Comparison of ENCODE assay signal across 20 cellular contexts in genomic region chr1:232684331-232685105, GRCh38. TPM values are rescaled to one million over a fixed set of nuclear protein-coding genes. Genes with fewer than 3 reads are reported as not detected.
DNase-seq lines count a peak whose midpoint lies in the region; ATAC-seq and TF ChIP-seq lines count a peak whose summit lies in the region.
"Had no signal": no experiment of that assay in that cellular context is flagged by ENCODE, and none has a peak within 500 bp of the region (broad histone marks: within the 10 kb centered on the region; RNA-seq: fewer than 3 reads in every experiment).

No MANE protein-coding gene starts in this region.

- no peaks in the 10 kb centered on the region for H3K4me1 ChIP-seq in breast epithelium
- no peaks in the 10 kb centered on the region for H3K4me1 ChIP-seq in fibroblast of lung (ENCODE audit: control insufficient read depth, extremely low read depth, insufficient read depth, low read length)
- no peaks in the 10 kb centered on the region for H3K4me1 ChIP-seq in gastrocnemius medialis
- H3K4me1 ChIP-seq: neural progenitor cell had no signal

- CTCF ChIA-PET in MCF 10A (lab: Yijun Ruan, JAX) (interaction anchor here (0.6 to 2.3 kb wide), 6 partner anchors 9 to 108 kb away, joined by 3 to 10 read pairs (median 4); no protein-coding TSS in a partner anchor), RWPE1 (lab: Yijun Ruan, JAX) (interaction anchor here (0.6 to 2.0 kb wide), 3 partner anchors 12 to 268 kb away, joined by 3 to 5 read pairs (median 4); no protein-coding TSS in a partner anchor)

- no peak for TF ChIP-seq CTCF in MCF 10A (IDR thresholded peaks at IDR 0.05; ENCODE audit: unreplicated experiment)
- no peak for TF ChIP-seq CTCF in breast epithelium (IDR thresholded peaks at IDR 0.05)
- TF ChIP-seq CTCF in RWPE1 (conservative IDR thresholded peaks at IDR 0.05; ENCODE audit: low read depth), result no peak
- TF ChIP-seq CTCF in fibroblast of lung (conservative IDR thresholded peaks at IDR 0.05 in 1 of 2, IDR thresholded peaks at IDR 0.05 in 1 of 2; ENCODE audit: low read depth in 1 of 2, low read length in 2 of 2), result no peak
- TF ChIP-seq CTCF in gastrocnemius medialis (IDR thresholded peaks at IDR 0.05 in 4 of 5, conservative IDR thresholded peaks at IDR 0.05 in 1 of 5), result no peak

- no peak overlapping the region for H3K4me2 ChIP-seq in fibroblast of lung (ENCODE audit: extremely low read depth, insufficient read depth, low read length)
- H3K4me2 ChIP-seq: KMS-11, neural progenitor cell had no signal

- DNase-seq in MCF 10A (ENCODE audit: unreplicated experiment) (peak; percentile 59), breast epithelium (ENCODE audit: low spot score in 2 of 2) (no peak), RWPE1 (ENCODE audit: low spot score) (peak; percentile 41), fibroblast of lung (ENCODE audit: low read depth in 2 of 2) (peak; percentile 34 to 75), iPS-NIHi7 (ENCODE audit: extremely low spot score) (no peak), gastrocnemius medialis (no peak), SHP77 treated with DMSO at 0.1 percent for 48 hours (lab: John Stamatoyannopoulos, UW) (no peak)
- DNase-seq in activated T-cell treated with anti-CD3 and anti-CD28 coated beads, Interleukin-2, amount 50 U/mL, for 1 hour, result no peak
- DNase-seq: activated CD4-positive, alpha-beta T cell treated with anti-CD3 and anti-CD28 coated beads, Interleukin-2, amount 50 U/mL, for 48 hours; activated T-cell treated with anti-CD3 and anti-CD28 coated beads, Interleukin-2, amount 50 U/mL, for 24 hours; GF-D8; H9; NCI-H1436 treated with DMSO at 0.1 percent for 48 hours; Peyer's patch; retina; substantia nigra had no signal

- H3K36me3 ChIP-seq in breast epithelium (no peaks in the 10 kb centered on the region), fibroblast of lung (ENCODE audit: control insufficient read depth, insufficient read depth, low read length) (no peaks in the 10 kb centered on the region), gastrocnemius medialis (no peaks in the 10 kb centered on the region)
- H3K36me3 ChIP-seq: neural progenitor cell, Peyer's patch had no signal

- H4K20me1 ChIP-seq in fibroblast of lung (ENCODE audit: control insufficient read depth, extremely low read depth, insufficient read depth, low read length), result no peaks in the 10 kb centered on the region

- ATAC-seq in gastrocnemius medialis, result no peak

- no peaks in the 10 kb centered on the region for H3K9me3 ChIP-seq in breast epithelium
- H3K9me3 ChIP-seq in fibroblast of lung (ENCODE audit: control insufficient read depth, insufficient read depth, low read depth, low read length), result no peaks in the 10 kb centered on the region
- H3K9me3 ChIP-seq in gastrocnemius medialis, result no peaks in the 10 kb centered on the region
- H3K9me3 ChIP-seq: Peyer's patch had no signal

- BruUV-seq in MCF 10A (replicated peaks; lab: Mats Ljungman, UMichigan), result no TSS peak

- peaks cover 9% of the 10 kb centered on the region for H3K4me1 Mint-ChIP-seq in MCF 10A (ENCODE audit: insufficient read depth, unreplicated experiment)
- H3K4me1 Mint-ChIP-seq: H9, neural progenitor cell had no signal

- H3K27me3 Mint-ChIP-seq in MCF 10A (ENCODE audit: insufficient read depth, unreplicated experiment), result no peaks in the 10 kb centered on the region
- H3K27me3 Mint-ChIP-seq: activated naive CD8-positive, alpha-beta T cell; activated T-cell treated with anti-CD3 and anti-CD28 coated beads, Interleukin-2, amount 50 U/mL, for 24 hours had no signal

- no peak overlapping the region for H3K4me3 Mint-ChIP-seq in MCF 10A (ENCODE audit: unreplicated experiment)
- H3K4me3 Mint-ChIP-seq: activated naive CD8-positive, alpha-beta T cell; activated T-cell treated with anti-CD3 and anti-CD28 coated beads, Interleukin-2, amount 50 U/mL, for 24 hours; H9; mesothelial cell of epicardium; neural progenitor cell had no signal

- H3K27me3 ChIP-seq in breast epithelium (no peaks in the 10 kb centered on the region), fibroblast of lung (ENCODE audit: control insufficient read depth, insufficient read depth, low read length) (no peaks in the 10 kb centered on the region), gastrocnemius medialis (no peaks in the 10 kb centered on the region)
- H3K27me3 ChIP-seq: neural progenitor cell, Peyer's patch had no signal

- POLR2A ChIA-PET in MCF 10A (lab: Yijun Ruan, JAX) (interaction anchor here (0.6 to 2.9 kb wide), 5 partner anchors 9 to 267 kb away, joined by 3 to 22 read pairs (median 3); no protein-coding TSS in a partner anchor), RWPE1 (lab: Yijun Ruan, JAX; ENCODE audit: low non-redundant PET) (no interaction called here)

- no peaks in the 10 kb centered on the region for H3K79me2 ChIP-seq in fibroblast of lung (ENCODE audit: control insufficient read depth, insufficient read depth, low read length)

- no peaks in the 10 kb centered on the region for H3K36me3 Mint-ChIP-seq in MCF 10A (ENCODE audit: insufficient read depth, unreplicated experiment)
- H3K36me3 Mint-ChIP-seq: activated naive CD8-positive, alpha-beta T cell; mesothelial cell of epicardium; neural progenitor cell had no signal

- H3K9me3 Mint-ChIP-seq in MCF 10A (ENCODE audit: unreplicated experiment), result peaks cover 11% of the 10 kb centered on the region
- H3K9me3 Mint-ChIP-seq: activated T-cell treated with anti-CD3 and anti-CD28 coated beads, Interleukin-2, amount 50 U/mL, for 24 hours; H9 had no signal

- no peak overlapping the region for H3K9ac ChIP-seq in fibroblast of lung (ENCODE audit: insufficient read depth, low read length)
- H3K9ac ChIP-seq: KMS-11, neural progenitor cell had no signal

- no peak overlapping the region for H3K27ac Mint-ChIP-seq in MCF 10A (ENCODE audit: low read depth, unreplicated experiment)
- H3K27ac Mint-ChIP-seq: activated naive CD8-positive, alpha-beta T cell; activated T-cell treated with anti-CD3 and anti-CD28 coated beads, Interleukin-2, amount 50 U/mL, for 24 hours; H9; mesothelial cell of epicardium; neural progenitor cell had no signal

- H3K4me3 ChIP-seq in breast epithelium (no peak overlapping the region), fibroblast of lung (replicated peaks in 1 of 4; ENCODE audit: control extremely low read depth in 1 of 4, insufficient read depth in 1 of 4, low read depth in 3 of 4, low read length in 4 of 4) (no peak overlapping the region), gastrocnemius medialis (no peak overlapping the region)
- H3K4me3 ChIP-seq: neural progenitor cell, Peyer's patch had no signal

- no peak for TF ChIP-seq POLR2A in breast epithelium (IDR thresholded peaks at IDR 0.05)
- no peak for TF ChIP-seq POLR2A in gastrocnemius medialis (IDR thresholded peaks at IDR 0.05)

- H3K27ac ChIP-seq in breast epithelium (no peak overlapping the region), RWPE1 (no peak overlapping the region), fibroblast of lung (ENCODE audit: insufficient read depth, low read length) (no peak overlapping the region), gastrocnemius medialis (no peak overlapping the region)
- H3K27ac ChIP-seq: KMS-11, neural progenitor cell, Peyer's patch had no signal

- no peak overlapping the region for H2AFZ ChIP-seq in fibroblast of lung (ENCODE audit: low read length)
- H2AFZ ChIP-seq: neural progenitor cell had no signal

- intact Hi-C loops in MCF 10A (cut with micrococcal nuclease) (no loop called here), breast epithelium (cut with DNase I; ENCODE audit: low total_unique reads) (no loop called here), gastrocnemius medialis (cut with DNase I; ENCODE audit: low total_unique reads) (no loop called here)

- in situ Hi-C loops in gastrocnemius medialis (cut with MboI; ENCODE audit: low sequenced_read_pairs in 4 of 4), result no loop called here

RNA-seq across cellular contexts. Expression of gene SIPA1L2, which starts 54.6 kb away (rescaled TPM):
- 15.2 and 18.3 TPM in 2 replicates for total RNA-seq in MCF 10A (2022)
- 10 to 100 TPM; 16.3 to 46.9 (median 35.9) TPM for total RNA-seq in breast epithelium
- 2.0 and 12.6 TPM in 2 replicates for total RNA-seq in fibroblast of lung
- polyA plus RNA-seq in fibroblast of lung, result 0.39 and 2.0 TPM in 2 replicates
- polyA plus RNA-seq in fibroblast of lung (2012), result 0.38 and 1.5 TPM in 2 replicates
- 0.67 and 2.8 TPM in 2 replicates for polyA minus RNA-seq in fibroblast of lung (ENCODE audit: low replicate concordance)
- total RNA-seq in gastrocnemius medialis, result 10 to 100 TPM in 1 of 4 donors, 1 to 10 TPM in 3; 3.1 to 22.7 (median 3.9) TPM

Comparison
In these comparisons a context has a peak if more than half of its experiments do, and no peak if none do; other contexts are left out.
1. DNase-seq: peak in MCF 10A (single experiment), RWPE1 (single experiment) and fibroblast of lung (2 of 2); none in breast epithelium (0 of 2), iPS-NIHi7 (single experiment), gastrocnemius medialis (0 of 2), activated T-cell treated with anti-CD3 and anti-CD28 coated beads, Interleukin-2, amount 50 U/mL, for 1 hour (single experiment) and SHP77 treated with DMSO at 0.1 percent for 48 hours (single experiment).